ENCODE assay signal across 14 cellular contexts in genomic region chr2:1793001-1793867, GRCh38. TPM values are rescaled to one million over a fixed set of nuclear protein-coding genes. Genes with fewer than 3 reads are reported as not detected.
DNase-seq lines count a peak whose midpoint lies in the region; ATAC-seq and TF ChIP-seq lines count a peak whose summit lies in the region.
"Had no signal": no experiment of that assay in that cellular context is flagged by ENCODE, and none has a peak within 500 bp of the region (broad histone marks: within the 10 kb centered on the region; RNA-seq: fewer than 3 reads in every experiment).

No MANE protein-coding gene starts in this region.

- H3K14ac ChIP-seq in IMR-90 (replicated peaks; ENCODE audit: low read depth, low read length) = peak overlapping the region; percentile 27; the same call in 1 of the 2 replicates

- peaks cover 2 to 7% (median 4%) of the 10 kb centered on the region in 3 donors for H3K27me3 Mint-ChIP-seq in immature natural killer cell (ENCODE audit: low read depth in 3 of 3)

- DNase-seq in IMR-90 (no peak), SJSA1 (ENCODE audit: low read depth in 1 of 2, low spot score in 2 of 2) (peak in 1 of 2 experiments; percentile 93), lower lobe of right lung (no peak), posterior vena cava (ENCODE audit: low spot score) (peak; percentile 38), SW 1271 (lab: John Stamatoyannopoulos, UW) (no peak), immature natural killer cell (no peak), epidermal melanocyte (ENCODE audit: insufficient read length, low spot score) (no peak)
- no peak for DNase-seq in NK-92 treated with Interleukin-12 subunit alpha and Interleukin-12 subunit beta, amount 100 ng/mL, for 24 hours (lab: John Stamatoyannopoulos, UW)
- DNase-seq: CD8-positive, alpha-beta T cell; Kasumi-1; NCI-H226; NCI-H524 treated with DMSO at 0.1 percent for 48 hours; SHP77 treated with DMSO at 0.1 percent for 48 hours had no signal

- H2AK9ac ChIP-seq in IMR-90 (replicated peaks; ENCODE audit: low read depth, low read length, poor library complexity) = no peak overlapping the region

- H3K4me3 ChIP-seq in IMR-90 (ENCODE audit: insufficient read depth, low read depth, low read length) (no peak overlapping the region), SJSA1 (no peak overlapping the region), lower lobe of right lung (no peak overlapping the region)

- H4K8ac ChIP-seq in IMR-90 (ENCODE audit: low read depth in 2 of 2, low read length in 2 of 2) = peak overlapping the region in 1 of 2 experiments; percentile 36; a peak in 1 of 4 replicates

- H3K4me1 ChIP-seq in IMR-90 (ENCODE audit: control insufficient read depth, insufficient read depth, low read length) = peaks cover 7% of the 10 kb centered on the region
- peaks cover 69% of the 10 kb centered on the region for H3K4me1 ChIP-seq in SJSA1 (replicated peaks)
- peaks cover 4% of the 10 kb centered on the region for H3K4me1 ChIP-seq in lower lobe of right lung

- H3K56ac ChIP-seq in IMR-90 (ENCODE audit: extremely low read depth, insufficient read depth, low read length) = no peak overlapping the region

- dilution Hi-C loops in IMR-90 (cut with HindIII; ENCODE audit: low sequenced_read_pairs, unreplicated experiment) = no loop called here

- ATAC-seq in IMR-90 (ENCODE audit: low read depth) (no peak), lower lobe of right lung (peak; percentile 4 to 15)
- ATAC-seq: CD8-positive, alpha-beta T cell had no signal

- TF ChIP-seq CTCF in IMR-90 (conservative IDR thresholded peaks at IDR 0.05; ENCODE audit: low read depth, low read length) = no peak
- no peak for TF ChIP-seq CTCF in lower lobe of right lung (IDR thresholded peaks at IDR 0.05)

- intact Hi-C loops in IMR-90 (cut with micrococcal nuclease) (no loop called here), lower lobe of right lung (cut with DNase I) (no loop called here), posterior vena cava (cut with DNase I) (no loop called here)

- H2AK5ac ChIP-seq in IMR-90 (ENCODE audit: low read depth, low read length) = peak overlapping the region; percentile 80

- H3K36me3 Mint-ChIP-seq in immature natural killer cell = no peaks in the 10 kb centered on the region
- H3K36me3 Mint-ChIP-seq: CD8-positive, alpha-beta T cell had no signal

- no peak overlapping the region for H2BK5ac ChIP-seq in IMR-90 (ENCODE audit: low read depth, low read length, poor library complexity, severe bottlenecking)

- H3K36me3 ChIP-seq in IMR-90 (ENCODE audit: control insufficient read depth, insufficient read depth, low read length) (no peaks in the 10 kb centered on the region), SJSA1 (no peaks in the 10 kb centered on the region), lower lobe of right lung (no peaks in the 10 kb centered on the region)

- H2BK15ac ChIP-seq in IMR-90 (ENCODE audit: low read depth, low read length) = peak overlapping the region; percentile 70; the same call in 1 of the 3 replicates

- H4K91ac ChIP-seq in IMR-90 (ENCODE audit: insufficient read depth, low read depth, low read length) = peak overlapping the region; percentile 50

- H3K27ac Mint-ChIP-seq in immature natural killer cell = no peak overlapping the region
- H3K27ac Mint-ChIP-seq: B cell; CD8-positive, alpha-beta T cell had no signal

- peak overlapping the region; percentile 79 for H2BK20ac ChIP-seq in IMR-90 (ENCODE audit: low read depth, low read length)

- H3K9me3 Mint-ChIP-seq in immature natural killer cell = no peaks in the 10 kb centered on the region
- H3K9me3 Mint-ChIP-seq: CD8-positive, alpha-beta T cell had no signal

- no peak overlapping the region for H3K23ac ChIP-seq in IMR-90 (ENCODE audit: low read depth, low read length)

- 0 out of 2 replicates have a peak, but pooled peaks cover 3% of the 10 kb centered on the region for H3K9me1 ChIP-seq in IMR-90 (ENCODE audit: insufficient read depth, low read length)

- TF ChIP-seq POLR2A in IMR-90 (IDR thresholded peaks at IDR 0.05; ENCODE audit: low read depth, low read length) = no peak

- no TSS peak for BruUV-seq in IMR-90 (replicated peaks; lab: Mats Ljungman, UMichigan)

- H3K27me3 ChIP-seq in IMR-90 (ENCODE audit: control insufficient read depth, insufficient read depth, low read length) = no peaks in the 10 kb centered on the region
- no peaks in the 10 kb centered on the region for H3K27me3 ChIP-seq in SJSA1 (replicated peaks)
- H3K27me3 ChIP-seq in lower lobe of right lung (ENCODE audit: low read depth) = no peaks in the 10 kb centered on the region

- no peak overlapping the region for H4K5ac ChIP-seq in IMR-90 (ENCODE audit: low read depth, low read length)

- H3K79me1 ChIP-seq in IMR-90 (ENCODE audit: low read depth in 1 of 2, low read length in 2 of 2) = no peaks in the 10 kb centered on the region

- H3K9me3 ChIP-seq in IMR-90 (ENCODE audit: control insufficient read depth, insufficient read depth, low read length) = no peaks in the 10 kb centered on the region
- no peaks in the 10 kb centered on the region for H3K9me3 ChIP-seq in SJSA1 (replicated peaks)
- no peaks in the 10 kb centered on the region for H3K9me3 ChIP-seq in lower lobe of right lung

- H2AFZ ChIP-seq in IMR-90 (replicated peaks; ENCODE audit: low read length, poor library complexity) = no peak overlapping the region

- CTCF ChIA-PET in IMR-90 (lab: Yijun Ruan, JAX) = interaction anchor here (1.5 kb wide), 1 partner anchor 24 kb away, joined by 4 read pairs; no protein-coding TSS in a partner anchor

- no peak for TF ChIP-seq RAD21 in IMR-90 (IDR thresholded peaks at IDR 0.05; ENCODE audit: low read length)

- peak overlapping the region; percentile 61 for H3K4ac ChIP-seq in IMR-90 (ENCODE audit: low read depth, low read length)

- peak overlapping the region in 1 of 5 donors; percentile 38 for H3K4me3 Mint-ChIP-seq in immature natural killer cell
- H3K4me3 Mint-ChIP-seq: B cell; CD8-positive, alpha-beta T cell had no signal

- H3K9ac ChIP-seq in IMR-90 (ENCODE audit: low read depth, low read length) = no peak overlapping the region

- in situ Hi-C loops in IMR-90 (cut with MboI; ENCODE audit: low sequenced_read_pairs) = no loop called here

- no peak overlapping the region; the same call in 1 of the 2 replicates for H3K18ac ChIP-seq in IMR-90 (ENCODE audit: low read depth, low read length)

- H4K20me1 ChIP-seq in IMR-90 (ENCODE audit: insufficient read depth, low read length) = no peaks in the 10 kb centered on the region

- H2BK120ac ChIP-seq in IMR-90 (ENCODE audit: low read depth, low read length) = peak overlapping the region; percentile 98

- no peak overlapping the region for H3K4me2 ChIP-seq in IMR-90 (ENCODE audit: low read depth, low read length)

- 95% methylated on average over 7 of the region's 23 CpGs; no CpG with 5 or more reads in 1 of the 2 experiments for WGBS in IMR-90 (ENCODE audit: extremely low coverage in 2 of 2, insufficient read length in 1 of 2), 2 experiments

- POLR2A ChIA-PET in IMR-90 (lab: Charles Lee; ENCODE audit: unreplicated experiment) = no interaction called here

- H3K27ac ChIP-seq in IMR-90 (ENCODE audit: insufficient read depth, low read length) (no peak overlapping the region), SJSA1 (peak overlapping the region; percentile 94), lower lobe of right lung (no peak overlapping the region)

- H3K4me1 Mint-ChIP-seq in immature natural killer cell = peaks cover 2 to 9% of the 10 kb centered on the region in 2 donors

TF ChIP-seq in IMR-90, 13 proteins besides CTCF, POLR2A, EP300 and RAD21:
- TF ChIP-seq ELK1 (IDR thresholded peaks at IDR 0.05; ENCODE audit: borderline replicate concordance, low read depth, low read length) = no peak
- no peak for TF ChIP-seq USF2 (IDR thresholded peaks at IDR 0.05; ENCODE audit: low read depth, low read length)
- no peak for TF ChIP-seq RCOR1 (IDR thresholded peaks at IDR 0.05; ENCODE audit: insufficient replicate concordance, low read length)
- no peak for TF ChIP-seq MAZ (IDR thresholded peaks at IDR 0.05; ENCODE audit: borderline replicate concordance, low read depth, low read length)
- no peak for TF ChIP-seq MXI1 (IDR thresholded peaks at IDR 0.05; ENCODE audit: borderline replicate concordance, low read depth, low read length)
- no peak for TF ChIP-seq FOS (IDR thresholded peaks at IDR 0.05; ENCODE audit: low read depth, low read length)
- TF ChIP-seq MAFK (IDR thresholded peaks at IDR 0.05; ENCODE audit: low read depth, low read length) = no peak
- no peak for TF ChIP-seq SMC3 (IDR thresholded peaks at IDR 0.05; ENCODE audit: low read depth, low read length)
- TF ChIP-seq RFX5 (IDR thresholded peaks at IDR 0.05; ENCODE audit: low read depth, low read length) = no peak
- no peak for TF ChIP-seq BHLHE40 (IDR thresholded peaks at IDR 0.05; ENCODE audit: low read depth, low read length)
- TF ChIP-seq NFE2L2 (IDR thresholded peaks at IDR 0.05; ENCODE audit: low read depth, low read length) = no peak
- TF ChIP-seq CHD1 (IDR thresholded peaks at IDR 0.05; ENCODE audit: low read depth, low read length) = no peak
- no peak for TF ChIP-seq CEBPB (IDR thresholded peaks at IDR 0.05; ENCODE audit: low read depth, low read length)

RNA-seq across cellular contexts. Expression of gene PXDN, which starts 48.9 kb away (rescaled TPM):
- 148 and 153 TPM in 2 replicates for total RNA-seq in IMR-90 (2012; rRNA removed)
- polyA plus RNA-seq in IMR-90 (2012; rRNA removed) = 268 and 332 TPM in 2 replicates
- 300 and 432 TPM in 2 replicates for polyA plus RNA-seq in IMR-90 (2012; cell fraction: cytosol; rRNA removed)
- 369 and 399 TPM in 2 replicates for polyA plus RNA-seq in IMR-90 (2012; cell fraction: nucleus; rRNA removed; ENCODE audit: low replicate concordance)
- 199 and 310 TPM in 2 replicates for total RNA-seq in SJSA1 (2014; rRNA removed; shearing (Covaris generic))
- 36.3 TPM for total RNA-seq in lower lobe of right lung
- total RNA-seq in posterior vena cava = 10 to 100 TPM; 75.3 to 85.8 TPM
- 1 to 10 TPM in 1 of 3 donors, under 1 TPM in 1, not detected in 1; 0.93 to 1.0 TPM for polyA plus RNA-seq in immature natural killer cell
